In genomic region chr4:85409251-85409650, GRCh38 we compare ENCODE assay signal across 19 cellular contexts.
DNase-seq lines count a peak whose midpoint lies in the region; ATAC-seq, FAIRE-seq and TF ChIP-seq lines count a peak whose summit lies in the region.
"Had no signal": no experiment of that assay in that cellular context is flagged by ENCODE, and none has a peak within 500 bp of the region (broad histone marks: within the 10 kb centered on the region; RNA-seq: fewer than 3 reads in every experiment).

No MANE protein-coding gene starts in this region.

- no peak overlapping the region for H3K27ac ChIP-seq in mesenchymal stem cell (ENCODE audit: low read length, poor library complexity, severe bottlenecking)
- H3K27ac ChIP-seq: A549, SJSA1 had no signal

- H4K8ac ChIP-seq in mesenchymal stem cell (ENCODE audit: low read length), result no peak overlapping the region

- DNase-seq in EL, result peak; percentile 8
- DNase-seq in HS-27A (ENCODE audit: low read depth), result peak; percentile 9
- peak; percentile 16 for DNase-seq in choroid plexus epithelial cell (ENCODE audit: low read depth)
- DNase-seq in mesenchymal stem cell, result peak; percentile 54
- no peak for DNase-seq in T-helper 2 cell treated with Interferon-gamma antibody and Interleukin-4, amounts not matched to agents 5 μg/mL and 100 μg/mL, for 36 hours (ENCODE audit: low spot score)
- DNase-seq in D721Med (ENCODE audit: insufficient read length, low spot score), result no peak
- DNase-seq: C1 segment of cervical spinal cord, DMS 273 treated with DMSO at 0.1 percent for 48 hours, KG1, NCI-H1436 treated with DMSO at 0.1 percent for 48 hours, NCI-H2029 treated with DMSO at 0.1 percent for 48 hours, NCI-H2171 treated with DMSO at 0.1 percent for 48 hours, NCI-H748 treated with DMSO at 0.1 percent for 48 hours, RPMI8226 had no signal

- H3K27ac Mint-ChIP-seq in T-helper 2 cell treated with Interferon-gamma antibody and Interleukin-4, amounts not matched to agents 5 μg/mL and 100 μg/mL, for 36 hours, result no peak overlapping the region

- no peak overlapping the region for H2AFZ ChIP-seq in mesenchymal stem cell (ENCODE audit: low read depth, low read length)

- H3K36me3 ChIP-seq in mesenchymal stem cell (ENCODE audit: control insufficient read depth in 1 of 2, insufficient read depth in 2 of 2, low read depth in 1 of 2, low read length in 2 of 2), result no peaks in the 10 kb centered on the region
- H3K36me3 ChIP-seq: SJSA1 had no signal

- no peak overlapping the region for H3K4ac ChIP-seq in mesenchymal stem cell (ENCODE audit: low read depth in 1 of 2, low read length in 2 of 2)

- H3K9ac ChIP-seq in mesenchymal stem cell (ENCODE audit: low read length), result no peak overlapping the region

- H3K27me3 ChIP-seq in mesenchymal stem cell (ENCODE audit: control insufficient read depth in 1 of 2, insufficient read depth in 1 of 2, low read length in 2 of 2), result no peaks in the 10 kb centered on the region
- H3K27me3 ChIP-seq: SJSA1 had no signal

- H2BK120ac ChIP-seq in mesenchymal stem cell (ENCODE audit: low read depth, low read length), result no peak overlapping the region

- H3K4me3 Mint-ChIP-seq in T-helper 2 cell treated with Interferon-gamma antibody and Interleukin-4, amounts not matched to agents 5 μg/mL and 100 μg/mL, for 36 hours, result no peak overlapping the region

- H3K4me1 Mint-ChIP-seq in T-helper 2 cell treated with Interferon-gamma antibody and Interleukin-4, amounts not matched to agents 5 μg/mL and 100 μg/mL, for 36 hours (ENCODE audit: low read depth), result no peaks in the 10 kb centered on the region

- WGBS in mesenchymal stem cell, result 25% methylated on average over 2 of the region's 2 CpGs

- H3K14ac ChIP-seq in mesenchymal stem cell (ENCODE audit: low read length in 2 of 2), result no peak overlapping the region

- no peaks in the 10 kb centered on the region for H3K79me1 ChIP-seq in mesenchymal stem cell (replicated peaks; ENCODE audit: low read length, poor library complexity, severe bottlenecking)

- TF ChIP-seq CTCF in choroid plexus epithelial cell (conservative IDR thresholded peaks at IDR 0.05; ENCODE audit: low read depth, low read length) (no peak), D721Med (IDR thresholded peaks at IDR 0.05; ENCODE audit: insufficient read depth, missing control alignments) (no peak)

- no peak for FAIRE-seq in D721Med (lab: Jason Lieb, UNC)
- FAIRE-seq: A549, HepG2 had no signal

- H3K4me2 ChIP-seq in mesenchymal stem cell (ENCODE audit: low read length, poor library complexity, severe bottlenecking), result no peak overlapping the region
- H3K4me2 ChIP-seq: A549 had no signal

- no peak overlapping the region for H2AK5ac ChIP-seq in mesenchymal stem cell (ENCODE audit: low read length, severe bottlenecking)

- H3K9me3 Mint-ChIP-seq in T-helper 2 cell treated with Interferon-gamma antibody and Interleukin-4, amounts not matched to agents 5 μg/mL and 100 μg/mL, for 36 hours, result no peaks in the 10 kb centered on the region

- no peak overlapping the region for H3K4me3 ChIP-seq in choroid plexus epithelial cell (ENCODE audit: low read depth, low read length)
- no peak overlapping the region for H3K4me3 ChIP-seq in mesenchymal stem cell (ENCODE audit: insufficient read depth in 1 of 2, low read depth in 1 of 2, low read length in 2 of 2)
- H3K4me3 ChIP-seq: A549, SJSA1 had no signal

- no peak overlapping the region for H2BK15ac ChIP-seq in mesenchymal stem cell (ENCODE audit: low read depth, poor library complexity, severe bottlenecking)

- ATAC-seq in GM18858 (IDR thresholded peaks at IDR 0.05; ENCODE audit: unreplicated experiment) (no peak), HG03457 (IDR thresholded peaks at IDR 0.05; ENCODE audit: unreplicated experiment) (no peak)
- ATAC-seq: A549, HepG2 had no signal

- H3K9me3 ChIP-seq in mesenchymal stem cell (ENCODE audit: control insufficient read depth, low read length), result no peaks in the 10 kb centered on the region
- H3K9me3 ChIP-seq: A549, SJSA1 had no signal

- H3K4me1 ChIP-seq in mesenchymal stem cell (ENCODE audit: control insufficient read depth, insufficient read depth, low read depth, low read length), result no peaks in the 10 kb centered on the region
- H3K4me1 ChIP-seq: A549, SJSA1 had no signal

- H4K91ac ChIP-seq in mesenchymal stem cell (ENCODE audit: low read length), result no peak overlapping the region

- no peak overlapping the region for H3K23ac ChIP-seq in mesenchymal stem cell (ENCODE audit: low read length in 2 of 2)

- H3K18ac ChIP-seq in mesenchymal stem cell (ENCODE audit: low read depth in 1 of 2, low read length in 2 of 2), result no peak overlapping the region

- H2BK5ac ChIP-seq in mesenchymal stem cell (ENCODE audit: low read depth, low read length, poor library complexity, severe bottlenecking), result no peak overlapping the region

- H3K27me3 Mint-ChIP-seq in T-helper 2 cell treated with Interferon-gamma antibody and Interleukin-4, amounts not matched to agents 5 μg/mL and 100 μg/mL, for 36 hours (ENCODE audit: low read depth), result no peaks in the 10 kb centered on the region

- no peaks in the 10 kb centered on the region for H3K36me3 Mint-ChIP-seq in T-helper 2 cell treated with Interferon-gamma antibody and Interleukin-4, amounts not matched to agents 5 μg/mL and 100 μg/mL, for 36 hours (ENCODE audit: low read depth)

- H2BK12ac ChIP-seq in mesenchymal stem cell (ENCODE audit: low read length in 2 of 2), result no peak overlapping the region

Comparison
In these comparisons a context has a peak if more than half of its experiments do, and no peak if none do; other contexts are left out.
1. DNase-seq: peak in EL (single experiment), HS-27A (single experiment), choroid plexus epithelial cell (single experiment) and mesenchymal stem cell (single experiment); none in T-helper 2 cell treated with Interferon-gamma antibody and Interleukin-4, amounts not matched to agents 5 μg/mL and 100 μg/mL, for 36 hours (single experiment) and D721Med (single experiment).